ENCODE assay signal across 8 cellular contexts in the genomic region with DNA sequence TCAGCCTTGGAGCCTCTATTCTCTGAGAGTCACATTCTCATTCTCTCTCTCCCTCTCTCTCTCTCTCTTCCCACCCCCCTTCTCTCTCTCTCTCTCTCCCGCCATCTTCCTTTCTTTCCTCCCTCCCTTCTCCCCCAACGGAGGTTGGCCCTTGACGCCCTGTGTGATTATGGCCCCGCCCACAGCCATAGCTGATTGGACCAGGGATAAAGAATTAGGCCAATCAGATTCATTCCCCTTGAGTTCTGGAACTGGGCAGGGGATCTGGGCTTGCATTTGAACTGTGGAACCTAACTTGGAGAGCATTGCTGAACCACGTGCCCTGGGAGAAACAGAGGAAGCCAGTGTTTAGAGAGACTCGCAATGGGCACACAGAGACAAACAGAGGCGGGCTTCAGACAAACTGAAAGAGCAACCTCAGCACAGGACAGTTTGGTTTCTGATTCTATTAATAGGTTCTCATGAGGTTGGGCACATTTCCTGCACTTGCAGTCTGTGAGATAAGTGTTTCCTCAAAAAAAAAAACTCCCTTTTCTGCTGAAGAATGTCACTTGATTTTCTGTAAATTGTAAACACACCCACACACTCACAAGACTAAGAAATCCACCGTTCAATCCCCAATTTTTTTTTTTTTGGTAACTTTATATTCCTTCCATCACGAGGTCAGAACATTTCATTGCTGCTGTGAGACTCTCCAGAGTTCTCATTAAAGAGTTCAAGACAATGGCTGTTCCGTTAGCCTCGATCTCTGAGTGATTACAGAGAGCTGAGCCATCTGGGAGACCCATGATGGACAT. TPM values are rescaled to one million over a fixed set of nuclear protein-coding genes. Genes with fewer than 3 reads are reported as not detected.
A peak's percentile ranks its signal among the peaks of the same experiment; 100 is the strongest.
DNase-seq lines count a peak whose midpoint lies in the region; ATAC-seq and TF ChIP-seq lines count a peak whose summit lies in the region.

No MANE protein-coding gene starts in this region.

- TF ChIP-seq EP300 in stomach (IDR thresholded peaks at IDR 0.05) = no peak

- no peak overlapping the region for H3K4me3 Mint-ChIP-seq in endodermal cell
- peak overlapping the region; percentile 72 to 96 (median 87) for H3K4me3 Mint-ChIP-seq in naive B cell

- H3K4me3 ChIP-seq in HAP-1 (no peak overlapping the region), NB4 (ENCODE audit: low read depth, low read length) (peak overlapping the region; percentile 22), endodermal cell (ENCODE audit: low read length) (no peak overlapping the region), stomach (peak overlapping the region in 2 of 4 donors; percentile 6 to 15)

- in situ Hi-C loops in GM13977 (cut with MboI; ENCODE audit: low pct_unique_long_range_greater_than_20kb, low sequenced_read_pairs, unreplicated experiment) = no loop called here
- in situ Hi-C loops in HAP-1 (cut with MboI; ENCODE audit: low sequenced_read_pairs) = no loop called here

- H3K27me3 ChIP-seq in HAP-1 (ENCODE audit: low read depth) = no peaks in the 10 kb centered on the region
- H3K27me3 ChIP-seq in endodermal cell (ENCODE audit: control insufficient read depth, insufficient read depth, low read length, poor library complexity, severe bottlenecking) = no peaks in the 10 kb centered on the region
- H3K27me3 ChIP-seq in stomach = no peaks in the 10 kb centered on the region

- H3K9me3 ChIP-seq in HAP-1 (no peaks in the 10 kb centered on the region), endodermal cell (ENCODE audit: control insufficient read depth, low read length) (no peaks in the 10 kb centered on the region), stomach (no peaks in the 10 kb centered on the region)

- H3K4me1 Mint-ChIP-seq in endodermal cell (peaks cover 7% of the 10 kb centered on the region), naive B cell (peaks cover 53 to 66% (median 57%) of the 10 kb centered on the region in 3 donors)

- no peaks in the 10 kb centered on the region for H3K36me3 ChIP-seq in HAP-1 (replicated peaks)
- H3K36me3 ChIP-seq in endodermal cell (ENCODE audit: control insufficient read depth, insufficient read depth, low read length) = no peaks in the 10 kb centered on the region
- no peaks in the 10 kb centered on the region for H3K36me3 ChIP-seq in stomach

- intact Hi-C loops in stomach (cut with DNase I; ENCODE audit: low total_unique reads) = no loop called here

- peaks cover 27% of the 10 kb centered on the region for H3K27me3 Mint-ChIP-seq in endodermal cell (ENCODE audit: insufficient read depth)
- no peaks in the 10 kb centered on the region for H3K27me3 Mint-ChIP-seq in naive B cell

- H3K27ac ChIP-seq in endodermal cell (ENCODE audit: low read depth, low read length) (no peak overlapping the region), stomach (peak overlapping the region; percentile 34 to 85 (median 64))

- peak; percentile 58 for TF ChIP-seq POLR2A in NB4 (IDR thresholded peaks at IDR 0.05; ENCODE audit: extremely low read depth, insufficient read length)
- no peak for TF ChIP-seq POLR2A in stomach (IDR thresholded peaks at IDR 0.05)

- H3K9ac ChIP-seq in endodermal cell (ENCODE audit: extremely low read depth, low read length, poor library complexity, severe bottlenecking) = no peak overlapping the region

- TF ChIP-seq CTCF in GM13977 (IDR thresholded peaks at IDR 0.05; ENCODE audit: extremely low read depth, insufficient read depth, missing control alignments) (no peak), NB4 (IDR thresholded peaks at IDR 0.05; ENCODE audit: low read depth, low read length) (no peak), endodermal cell (conservative IDR thresholded peaks at IDR 0.05) (no peak), stomach (IDR thresholded peaks at IDR 0.05) (no peak)

- H3K4me1 ChIP-seq in HAP-1 = no peaks in the 10 kb centered on the region
- no peaks in the 10 kb centered on the region for H3K4me1 ChIP-seq in endodermal cell (ENCODE audit: control insufficient read depth, insufficient read depth, low read length)
- peaks cover 6 to 50% (median 26%) of the 10 kb centered on the region in 4 donors for H3K4me1 ChIP-seq in stomach

- H3K36me3 Mint-ChIP-seq in endodermal cell (ENCODE audit: low read depth) (no peaks in the 10 kb centered on the region), naive B cell (no peaks in the 10 kb centered on the region)

- ATAC-seq in naive B cell (ENCODE audit: low read depth in 2 of 2) = peak; percentile 88

- H3K9me3 Mint-ChIP-seq in endodermal cell (no peaks in the 10 kb centered on the region), naive B cell (peaks cover 0 to 2% (median 0%) of the 10 kb centered on the region in 7 donors)

- H3K27ac Mint-ChIP-seq in endodermal cell = no peak overlapping the region
- H3K27ac Mint-ChIP-seq in naive B cell = peak overlapping the region; percentile 90 to 99 (median 96)

- DNase-seq in GM13977 (ENCODE audit: low spot score) = peak; percentile 81
- DNase-seq in HAP-1 (ENCODE audit: low spot score in 2 of 2) = peak; percentile 19 to 74
- peak; percentile 98 for DNase-seq in NB4 (ENCODE audit: low read depth)
- DNase-seq in activated CD8-positive, alpha-beta memory T cell treated with anti-CD3 and anti-CD28 coated beads for 24 hours = peak; percentile 90
- DNase-seq in endodermal cell = peak; percentile 83
- peak; percentile 80 for DNase-seq in naive B cell
- DNase-seq in stomach = peak; percentile 81
- no peak for DNase-seq in NCI-H1417 treated with DMSO at 0.1 percent for 48 hours (lab: John Stamatoyannopoulos, UW)

- whole genome bisulfite sequencing in endodermal cell (ENCODE audit: insufficient coverage in 1 of 2, insufficient read length in 1 of 2), 2 experiments = 84 to 91% methylated on average over 9 to 11 of the region's 11 CpGs
- WGBS in stomach, 5 donors = 15 to 31% (median 21%) methylated on average over 11 of the region's 11 CpGs

RNA-seq across cellular contexts. Expression of gene P2RX7, which starts 3.6 kb away (rescaled TPM):
- total RNA-seq in endodermal cell (under 1 TPM in 1 of 2 donors, not detected in 1; 0.18 TPM), stomach (1 to 10 TPM in 3 of 5 donors, not detected in 2; 1.3 to 2.2 (median 1.8) TPM)
- 0.64 TPM for polyA plus RNA-seq in endodermal cell (2013, experiment 1 of 2)
- 0.33 TPM for polyA plus RNA-seq in endodermal cell (2013, experiment 2 of 2)
- polyA plus RNA-seq in naive B cell (ENCODE audit: low read depth in 6 of 6) (1 to 10 TPM in 5 of 6 donors, under 1 TPM in 1; 0.10 to 3.2 (median 1.4) TPM), stomach (under 1 TPM; 0.31 to 0.60 (median 0.46) TPM)
